8 cellular contexts compared by ENCODE assay signal in genomic region chr16:66608241-66609138, GRCh38. TPM values are rescaled to one million over a fixed set of nuclear protein-coding genes. Genes with fewer than 3 reads are reported as not detected.
DNase-seq lines count a peak whose midpoint lies in the region; ATAC-seq and TF ChIP-seq lines count a peak whose summit lies in the region.

No MANE protein-coding gene starts in this region.

- TF ChIP-seq CTCF in Caco-2 (IDR thresholded peaks at IDR 0.05; ENCODE audit: insufficient read depth in 1 of 2, low read depth in 1 of 2, low read length in 1 of 2, severe bottlenecking in 1 of 2, unreplicated experiment in 1 of 2) (peak; percentile 96 to 99), body of pancreas (IDR thresholded peaks at IDR 0.05) (peak; percentile 85 to 95 (median 90))

- peak; percentile 95 to 96 for DNase-seq in Caco-2
- peak; percentile 46 for DNase-seq in GOT3 (lab: John Stamatoyannopoulos, UW)
- DNase-seq in NCI-H146 treated with DMSO at 0.1 percent for 48 hours (lab: John Stamatoyannopoulos, UW; ENCODE audit: unreplicated experiment) = peak; percentile 17
- DNase-seq in UCSD-AML1 (lab: John Stamatoyannopoulos, UW; ENCODE audit: unreplicated experiment) = peak; percentile 87
- peak; percentile 90 to 95 (median 92) for DNase-seq in body of pancreas
- peak; percentile 49 for DNase-seq in smooth muscle cell of the brain vasculature (ENCODE audit: low read depth, low spot score)

- H3K27me3 ChIP-seq in Caco-2 (replicated peaks; ENCODE audit: control insufficient read depth, insufficient read depth, low read length) = no peaks in the 10 kb centered on the region
- H3K27me3 ChIP-seq in body of pancreas = peaks cover 0 to 4% of the 10 kb centered on the region in 2 donors
- H3K27me3 ChIP-seq in iPS-15b (ENCODE audit: control insufficient read depth, insufficient read depth, low read length) = no peaks in the 10 kb centered on the region

- peak overlapping the region; percentile 54 for H3K27ac Mint-ChIP-seq in Caco-2 (ENCODE audit: unreplicated experiment)

- H3K36me3 ChIP-seq in Caco-2 (ENCODE audit: control insufficient read depth, insufficient read depth, low read length) (peaks cover 2% of the 10 kb centered on the region), body of pancreas (replicated peaks in 1 of 2; ENCODE audit: insufficient read depth in 1 of 2, low read depth in 2 of 2) (no peaks in the 10 kb centered on the region), iPS-15b (ENCODE audit: control insufficient read depth, insufficient read depth, low read length) (peaks cover 22% of the 10 kb centered on the region)

- CTCF ChIA-PET in Caco-2 (lab: Charles Lee) = interaction anchor here (0.6 to 2.3 kb wide), 37 partner anchors 9 to 272 kb away, joined by 3 to 24 read pairs (median 4); partner anchors contain the start of genes CKLF, CMTM2, DYNC1LI2 and PDP2

- ATAC-seq in body of pancreas = peak; percentile 81
- ATAC-seq in HG03565 (IDR thresholded peaks at IDR 0.05; ENCODE audit: unreplicated experiment) = no peak

- H3K9me3 ChIP-seq in Caco-2 (no peaks in the 10 kb centered on the region), body of pancreas (no peaks in the 10 kb centered on the region), iPS-15b (ENCODE audit: control insufficient read depth, insufficient read depth, low read length) (no peaks in the 10 kb centered on the region)

- no peaks in the 10 kb centered on the region for H3K9me3 Mint-ChIP-seq in Caco-2 (ENCODE audit: unreplicated experiment)

- peak overlapping the region in 2 of 4 donors; percentile 9 to 15 for H3K27ac ChIP-seq in body of pancreas

- no peaks in the 10 kb centered on the region for H3K27me3 Mint-ChIP-seq in Caco-2 (ENCODE audit: insufficient read depth, unreplicated experiment)

- no peak for TF ChIP-seq POLR2A in body of pancreas (IDR thresholded peaks at IDR 0.05)

- peak overlapping the region; percentile 9 for H3K9ac ChIP-seq in iPS-15b (ENCODE audit: low read depth, low read length)

- peaks cover 26% of the 10 kb centered on the region for H3K4me1 Mint-ChIP-seq in Caco-2 (ENCODE audit: low read depth, unreplicated experiment)

- H3K4me3 ChIP-seq in Caco-2 (ENCODE audit: low read depth, low read length) = no peak overlapping the region
- H3K4me3 ChIP-seq in body of pancreas = no peak overlapping the region
- H3K4me3 ChIP-seq in iPS-15b (ENCODE audit: low read depth, low read length) = no peak overlapping the region

- WGBS in body of pancreas, 2 donors = 28 to 48% methylated on average over 9 to 17 of the region's 17 CpGs

- POLR2A ChIA-PET in Caco-2 (lab: Charles Lee) = interaction anchor here (1.6 kb wide), 1 partner anchor 87 kb away, joined by 3 read pairs; no protein-coding TSS in a partner anchor

- no TSS peak for BruUV-seq in Caco-2 (replicated peaks; lab: Mats Ljungman, UMichigan)

- no peak overlapping the region for H3K4me3 Mint-ChIP-seq in Caco-2 (ENCODE audit: unreplicated experiment)

- peaks cover 29% of the 10 kb centered on the region for H3K4me1 ChIP-seq in Caco-2
- peaks cover 33% of the 10 kb centered on the region for H3K4me1 ChIP-seq in body of pancreas
- peaks cover 10% of the 10 kb centered on the region for H3K4me1 ChIP-seq in iPS-15b (ENCODE audit: control insufficient read depth, insufficient read depth, low read length)

- intact Hi-C loops in Caco-2 (cut with micrococcal nuclease; ENCODE audit: unreplicated experiment) = loop anchor here (1.0 to 5.0 kb wide), 5 partner anchors 42 to 260 kb away; partner anchors contain the start of gene DYNC1LI2
- intact Hi-C loops in body of pancreas (cut with DNase I) = loop anchor here (10.0 kb wide), 2 partner anchors 204 to 256 kb away; no protein-coding TSS in a partner anchor

- peaks cover 80% of the 10 kb centered on the region for H3K36me3 Mint-ChIP-seq in Caco-2 (ENCODE audit: insufficient read depth, unreplicated experiment)

RNA-seq across cellular contexts. Expression of gene CMTM3, which starts 4.0 kb away (rescaled TPM):
- total RNA-seq in Caco-2 (2022) (25.5 and 26.9 TPM in 2 replicates), body of pancreas (1 to 10 TPM; 4.3 to 6.0 TPM)

RNA-seq across cellular contexts. Expression of gene CMTM2, which starts 29.2 kb away (rescaled TPM):
- total RNA-seq in Caco-2 (2022) = not detected in 2 replicates
- not detected for total RNA-seq in body of pancreas

RNA-seq across cellular contexts. Expression of gene CMTM1, which starts 42.3 kb away (rescaled TPM):
- 5.6 and 7.1 TPM in 2 replicates for total RNA-seq in Caco-2 (2022)
- not detected for total RNA-seq in body of pancreas

RNA-seq across cellular contexts. Expression of gene CKLF, which starts 56.1 kb away (rescaled TPM):
- total RNA-seq in Caco-2 (2022) (96.4 and 103 TPM in 2 replicates), body of pancreas (10 to 100 TPM in 1 of 2 donors, not detected in 1; 33.5 TPM)

RNA-seq across cellular contexts. Expression of gene TK2, which starts 58.6 kb away (rescaled TPM):
- 18.2 and 19.3 TPM in 2 replicates for total RNA-seq in Caco-2 (2022)
- total RNA-seq in body of pancreas = 10 to 100 TPM; 23.1 to 26.0 TPM

Comparison
In these comparisons a context has a peak if more than half of its experiments do, and no peak if none do; other contexts are left out.
1. DNase-seq: peak in every context shown above with its lines; median percentile 96 in Caco-2; 92 in body of pancreas; 87 in UCSD-AML1; 49 in smooth muscle cell of the brain vasculature; 46 in GOT3; 17 in NCI-H146 treated with DMSO at 0.1 percent for 48 hours.